ENCODE assay signal across 12 cellular contexts in the genomic region with DNA sequence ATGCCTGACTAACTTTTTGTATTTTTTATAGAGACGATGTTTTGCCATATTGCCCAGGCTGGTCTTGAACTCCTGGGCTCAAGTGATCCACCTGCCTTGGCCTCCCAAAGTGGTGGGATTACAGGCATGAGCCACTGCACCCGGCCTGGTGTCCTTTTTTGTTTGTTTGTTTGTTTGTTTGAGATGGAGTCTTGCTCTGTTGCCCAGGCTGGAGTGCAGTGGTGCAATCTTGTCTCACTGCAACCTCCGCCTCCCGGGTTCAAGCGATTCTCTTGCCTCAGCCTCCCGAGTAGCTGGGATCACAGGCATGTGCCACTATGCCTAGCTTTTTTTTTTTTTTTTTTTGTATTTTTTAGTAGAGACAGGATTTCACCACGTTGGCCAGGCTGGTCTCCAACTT. TPM values are rescaled to one million over a fixed set of nuclear protein-coding genes. Genes with fewer than 3 reads are reported as not detected.
"Had no signal": no experiment of that assay in that cellular context is flagged by ENCODE, and none has a peak within 500 bp of the region (broad histone marks: within the 10 kb centered on the region; RNA-seq: fewer than 3 reads in every experiment).

No MANE protein-coding gene starts in this region.

RNA-seq across cellular contexts. Expression of gene GPR84, which starts 10.0 kb away (rescaled TPM):
- total RNA-seq: IMR-90, M059J, PC-9, Right ventricle myocardium superior had no signal
- polyA plus RNA-seq: IMR-90 had no signal

RNA-seq across cellular contexts. Expression of gene NFE2, which starts 53.5 kb away (rescaled TPM):
- total RNA-seq: activated CD4-positive, alpha-beta T cell treated with anti-CD3 and anti-CD28 coated beads for 36 hours; activated CD4-positive, alpha-beta T cell treated with anti-CD3 and anti-CD28 coated beads, Interleukin-2, amount 10 ng/mL, durations not matched to agents 7 days and 5 days; activated CD8-positive, alpha-beta T cell treated with anti-CD3 and anti-CD28 coated beads, Interleukin-2, amount 10 ng/mL, durations not matched to agents 7 days and 5 days; activated naive CD4-positive, alpha-beta T cell treated with anti-CD3 and anti-CD28 coated beads for 36 hours; activated T-helper 1 cell treated with anti-CD3 and anti-CD28 coated beads, Interleukin-12 subunit alpha, Interleukin-12 subunit beta, Interleukin-2, Interleukin-4 antibody, amounts not matched to agents 30 ng/mL and 10 ng/mL and 1 ng/mL, durations not matched to agents 14 hours and 24 hours and 36 hours; OCI-LY7; T-helper 1 cell treated with Interleukin-12 subunit alpha and Interleukin-12 subunit beta and Interleukin-4 antibody, amounts not matched to agents 30 ng/mL and 1 ng/mL, for 36 hours; T-helper 2 cell treated with Interferon-gamma antibody and Interleukin-4, amounts not matched to agents 100 ng/mL and 5 ng/mL, for 36 hours had no signal
